Comparison of ENCODE assay signal across 1 cellular context in the genomic region with DNA sequence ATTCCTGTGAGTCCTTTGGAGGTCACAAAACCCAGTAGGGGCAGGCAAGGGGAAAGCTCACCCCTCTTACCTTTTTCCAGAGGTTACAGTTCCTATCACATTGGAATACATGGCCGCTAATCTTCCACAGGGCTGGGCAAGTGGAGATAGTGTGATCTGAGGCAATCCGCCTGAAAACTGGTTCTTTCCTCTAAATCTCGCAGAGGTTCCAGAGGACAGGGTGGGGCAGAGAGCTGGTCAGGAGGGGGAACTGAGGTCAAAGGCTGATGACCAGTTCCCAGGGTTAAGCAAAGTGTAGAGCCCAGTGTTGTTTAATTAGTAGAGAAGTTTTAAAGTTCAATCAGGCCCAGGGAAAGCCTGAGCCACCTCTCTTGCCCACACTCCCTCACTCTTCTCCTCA.
TF ChIP-seq lines count a peak whose summit lies in the region.

A gene (minus strand): TSS at position 179 of the 400 bp plus-strand sequence. CDS start 68 bp downstream, at position 111.

TF ChIP-seq in HepG2, 621 proteins besides CTCF, POLR2A, EP300 and RAD21 (continued from another document and continues in another):
- TF ChIP-seq, protein P1, sequence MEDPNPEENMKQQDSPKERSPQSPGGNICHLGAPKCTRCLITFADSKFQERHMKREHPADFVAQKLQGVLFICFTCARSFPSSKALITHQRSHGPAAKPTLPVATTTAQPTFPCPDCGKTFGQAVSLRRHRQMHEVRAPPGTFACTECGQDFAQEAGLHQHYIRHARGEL (CRISPR knock-in tag; IDR thresholded peaks at IDR 0.05): no peak
- no peak for TF ChIP-seq RFX1 (IDR thresholded peaks at IDR 0.05)
- no peak for TF ChIP-seq ZNF274 (CRISPR knock-in tag; IDR thresholded peaks at IDR 0.05)
- TF ChIP-seq RNF2 (conservative IDR thresholded peaks at IDR 0.05; ENCODE audit: low read depth): no peak
- TF ChIP-seq, protein P2, sequence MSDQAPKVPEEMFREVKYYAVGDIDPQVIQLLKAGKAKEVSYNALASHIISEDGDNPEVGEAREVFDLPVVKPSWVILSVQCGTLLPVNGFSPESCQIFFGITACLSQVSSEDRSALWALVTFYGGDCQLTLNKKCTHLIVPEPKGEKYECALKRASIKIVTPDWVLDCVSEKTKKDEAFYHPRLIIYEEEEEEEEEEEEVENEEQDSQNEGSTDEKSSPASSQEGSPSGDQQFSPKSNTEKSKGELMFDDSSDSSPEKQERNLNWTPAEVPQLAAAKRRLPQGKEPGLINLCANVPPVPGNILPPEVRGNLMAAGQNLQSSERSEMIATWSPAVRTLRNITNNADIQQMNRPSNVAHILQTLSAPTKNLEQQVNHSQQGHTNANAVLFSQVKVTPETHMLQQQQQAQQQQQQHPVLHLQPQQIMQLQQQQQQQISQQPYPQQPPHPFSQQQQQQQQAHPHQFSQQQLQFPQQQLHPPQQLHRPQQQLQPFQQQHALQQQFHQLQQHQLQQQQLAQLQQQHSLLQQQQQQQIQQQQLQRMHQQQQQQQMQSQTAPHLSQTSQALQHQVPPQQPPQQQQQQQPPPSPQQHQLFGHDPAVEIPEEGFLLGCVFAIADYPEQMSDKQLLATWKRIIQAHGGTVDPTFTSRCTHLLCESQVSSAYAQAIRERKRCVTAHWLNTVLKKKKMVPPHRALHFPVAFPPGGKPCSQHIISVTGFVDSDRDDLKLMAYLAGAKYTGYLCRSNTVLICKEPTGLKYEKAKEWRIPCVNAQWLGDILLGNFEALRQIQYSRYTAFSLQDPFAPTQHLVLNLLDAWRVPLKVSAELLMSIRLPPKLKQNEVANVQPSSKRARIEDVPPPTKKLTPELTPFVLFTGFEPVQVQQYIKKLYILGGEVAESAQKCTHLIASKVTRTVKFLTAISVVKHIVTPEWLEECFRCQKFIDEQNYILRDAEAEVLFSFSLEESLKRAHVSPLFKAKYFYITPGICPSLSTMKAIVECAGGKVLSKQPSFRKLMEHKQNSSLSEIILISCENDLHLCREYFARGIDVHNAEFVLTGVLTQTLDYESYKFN (CRISPR knock-in tag; conservative IDR thresholded peaks at IDR 0.05): peak; percentile 80
- TF ChIP-seq FOXC1 (CRISPR knock-in tag; IDR thresholded peaks at IDR 0.05; ENCODE audit: borderline replicate concordance): no peak; the same call in 1 of the 2 replicates
- no peak for TF ChIP-seq NFRKB (IDR thresholded peaks at IDR 0.05)
- TF ChIP-seq ZSCAN31 (CRISPR knock-in tag; IDR thresholded peaks at IDR 0.05; ENCODE audit: low read depth): peak; percentile 64; the same call in 1 of the 2 replicates
- TF ChIP-seq RFXAP (CRISPR knock-in tag; IDR thresholded peaks at IDR 0.05; ENCODE audit: borderline replicate concordance): peak; percentile 41; the same call in 1 of the 2 replicates
- no peak for TF ChIP-seq ZFP62 (CRISPR knock-in tag; IDR thresholded peaks at IDR 0.05)
- no peak for TF ChIP-seq NPAS2 (CRISPR knock-in tag; IDR thresholded peaks at IDR 0.05; ENCODE audit: borderline replicate concordance)
- TF ChIP-seq, protein P3, sequence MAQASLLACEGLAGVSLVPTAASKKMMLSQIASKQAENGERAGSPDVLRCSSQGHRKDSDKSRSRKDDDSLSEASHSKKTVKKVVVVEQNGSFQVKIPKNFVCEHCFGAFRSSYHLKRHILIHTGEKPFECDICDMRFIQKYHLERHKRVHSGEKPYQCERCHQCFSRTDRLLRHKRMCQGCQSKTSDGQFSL (CRISPR knock-in tag; IDR thresholded peaks at IDR 0.05): no peak
- 0 out of 2 replicates have a peak, but pooled peaks have one; percentile 34 for TF ChIP-seq FOXO1 (CRISPR knock-in tag; IDR thresholded peaks at IDR 0.05)
- TF ChIP-seq ZNF672 (CRISPR knock-in tag; IDR thresholded peaks at IDR 0.05): no peak
- TF ChIP-seq, protein P4, sequence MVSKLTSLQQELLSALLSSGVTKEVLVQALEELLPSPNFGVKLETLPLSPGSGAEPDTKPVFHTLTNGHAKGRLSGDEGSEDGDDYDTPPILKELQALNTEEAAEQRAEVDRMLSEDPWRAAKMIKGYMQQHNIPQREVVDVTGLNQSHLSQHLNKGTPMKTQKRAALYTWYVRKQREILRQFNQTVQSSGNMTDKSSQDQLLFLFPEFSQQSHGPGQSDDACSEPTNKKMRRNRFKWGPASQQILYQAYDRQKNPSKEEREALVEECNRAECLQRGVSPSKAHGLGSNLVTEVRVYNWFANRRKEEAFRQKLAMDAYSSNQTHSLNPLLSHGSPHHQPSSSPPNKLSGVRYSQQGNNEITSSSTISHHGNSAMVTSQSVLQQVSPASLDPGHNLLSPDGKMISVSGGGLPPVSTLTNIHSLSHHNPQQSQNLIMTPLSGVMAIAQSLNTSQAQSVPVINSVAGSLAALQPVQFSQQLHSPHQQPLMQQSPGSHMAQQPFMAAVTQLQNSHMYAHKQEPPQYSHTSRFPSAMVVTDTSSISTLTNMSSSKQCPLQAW (CRISPR knock-in tag; IDR thresholded peaks at IDR 0.05): peak; percentile 48; the same call in 1 of the 2 replicates
- TF ChIP-seq MIER2 (CRISPR knock-in tag; IDR thresholded peaks at IDR 0.05): no peak
- no peak for TF ChIP-seq ZBTB7A (CRISPR knock-in tag; IDR thresholded peaks at IDR 0.05)
- peak; percentile 78; the same call in 1 of the 2 replicates for TF ChIP-seq NCOR1 (IDR thresholded peaks at IDR 0.05; ENCODE audit: borderline replicate concordance, low read length)
- no peak for TF ChIP-seq MTA1 (CRISPR knock-in tag; IDR thresholded peaks at IDR 0.05; ENCODE audit: borderline replicate concordance)
- TF ChIP-seq, protein P5, sequence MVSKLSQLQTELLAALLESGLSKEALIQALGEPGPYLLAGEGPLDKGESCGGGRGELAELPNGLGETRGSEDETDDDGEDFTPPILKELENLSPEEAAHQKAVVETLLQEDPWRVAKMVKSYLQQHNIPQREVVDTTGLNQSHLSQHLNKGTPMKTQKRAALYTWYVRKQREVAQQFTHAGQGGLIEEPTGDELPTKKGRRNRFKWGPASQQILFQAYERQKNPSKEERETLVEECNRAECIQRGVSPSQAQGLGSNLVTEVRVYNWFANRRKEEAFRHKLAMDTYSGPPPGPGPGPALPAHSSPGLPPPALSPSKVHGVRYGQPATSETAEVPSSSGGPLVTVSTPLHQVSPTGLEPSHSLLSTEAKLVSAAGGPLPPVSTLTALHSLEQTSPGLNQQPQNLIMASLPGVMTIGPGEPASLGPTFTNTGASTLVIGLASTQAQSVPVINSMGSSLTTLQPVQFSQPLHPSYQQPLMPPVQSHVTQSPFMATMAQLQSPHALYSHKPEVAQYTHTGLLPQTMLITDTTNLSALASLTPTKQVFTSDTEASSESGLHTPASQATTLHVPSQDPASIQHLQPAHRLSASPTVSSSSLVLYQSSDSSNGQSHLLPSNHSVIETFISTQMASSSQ (IDR thresholded peaks at IDR 0.05; ENCODE audit: low read depth): no peak
- TF ChIP-seq, protein P5 (CRISPR knock-in tag; IDR thresholded peaks at IDR 0.05; ENCODE audit: borderline replicate concordance): no peak
- TF ChIP-seq, protein P6, sequence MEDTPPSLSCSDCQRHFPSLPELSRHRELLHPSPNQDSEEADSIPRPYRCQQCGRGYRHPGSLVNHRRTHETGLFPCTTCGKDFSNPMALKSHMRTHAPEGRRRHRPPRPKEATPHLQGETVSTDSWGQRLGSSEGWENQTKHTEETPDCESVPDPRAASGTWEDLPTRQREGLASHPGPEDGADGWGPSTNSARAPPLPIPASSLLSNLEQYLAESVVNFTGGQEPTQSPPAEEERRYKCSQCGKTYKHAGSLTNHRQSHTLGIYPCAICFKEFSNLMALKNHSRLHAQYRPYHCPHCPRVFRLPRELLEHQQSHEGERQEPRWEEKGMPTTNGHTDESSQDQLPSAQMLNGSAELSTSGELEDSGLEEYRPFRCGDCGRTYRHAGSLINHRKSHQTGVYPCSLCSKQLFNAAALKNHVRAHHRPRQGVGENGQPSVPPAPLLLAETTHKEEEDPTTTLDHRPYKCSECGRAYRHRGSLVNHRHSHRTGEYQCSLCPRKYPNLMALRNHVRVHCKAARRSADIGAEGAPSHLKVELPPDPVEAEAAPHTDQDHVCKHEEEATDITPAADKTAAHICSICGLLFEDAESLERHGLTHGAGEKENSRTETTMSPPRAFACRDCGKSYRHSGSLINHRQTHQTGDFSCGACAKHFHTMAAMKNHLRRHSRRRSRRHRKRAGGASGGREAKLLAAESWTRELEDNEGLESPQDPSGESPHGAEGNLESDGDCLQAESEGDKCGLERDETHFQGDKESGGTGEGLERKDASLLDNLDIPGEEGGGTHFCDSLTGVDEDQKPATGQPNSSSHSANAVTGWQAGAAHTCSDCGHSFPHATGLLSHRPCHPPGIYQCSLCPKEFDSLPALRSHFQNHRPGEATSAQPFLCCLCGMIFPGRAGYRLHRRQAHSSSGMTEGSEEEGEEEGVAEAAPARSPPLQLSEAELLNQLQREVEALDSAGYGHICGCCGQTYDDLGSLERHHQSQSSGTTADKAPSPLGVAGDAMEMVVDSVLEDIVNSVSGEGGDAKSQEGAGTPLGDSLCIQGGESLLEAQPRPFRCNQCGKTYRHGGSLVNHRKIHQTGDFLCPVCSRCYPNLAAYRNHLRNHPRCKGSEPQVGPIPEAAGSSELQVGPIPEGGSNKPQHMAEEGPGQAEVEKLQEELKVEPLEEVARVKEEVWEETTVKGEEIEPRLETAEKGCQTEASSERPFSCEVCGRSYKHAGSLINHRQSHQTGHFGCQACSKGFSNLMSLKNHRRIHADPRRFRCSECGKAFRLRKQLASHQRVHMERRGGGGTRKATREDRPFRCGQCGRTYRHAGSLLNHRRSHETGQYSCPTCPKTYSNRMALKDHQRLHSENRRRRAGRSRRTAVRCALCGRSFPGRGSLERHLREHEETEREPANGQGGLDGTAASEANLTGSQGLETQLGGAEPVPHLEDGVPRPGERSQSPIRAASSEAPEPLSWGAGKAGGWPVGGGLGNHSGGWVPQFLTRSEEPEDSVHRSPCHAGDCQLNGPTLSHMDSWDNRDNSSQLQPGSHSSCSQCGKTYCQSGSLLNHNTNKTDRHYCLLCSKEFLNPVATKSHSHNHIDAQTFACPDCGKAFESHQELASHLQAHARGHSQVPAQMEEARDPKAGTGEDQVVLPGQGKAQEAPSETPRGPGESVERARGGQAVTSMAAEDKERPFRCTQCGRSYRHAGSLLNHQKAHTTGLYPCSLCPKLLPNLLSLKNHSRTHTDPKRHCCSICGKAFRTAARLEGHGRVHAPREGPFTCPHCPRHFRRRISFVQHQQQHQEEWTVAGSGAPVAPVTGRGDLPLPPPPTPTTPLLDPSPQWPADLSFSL (CRISPR knock-in tag; IDR thresholded peaks at IDR 0.05): no peak
- TF ChIP-seq ZMAT3 (CRISPR knock-in tag; conservative IDR thresholded peaks at IDR 0.05): peak; percentile 66; the same call in 1 of the 2 replicates
- TF ChIP-seq AHR (CRISPR knock-in tag; IDR thresholded peaks at IDR 0.05): no peak
- no peak for TF ChIP-seq NFYB (CRISPR knock-in tag; IDR thresholded peaks at IDR 0.05)
- TF ChIP-seq, protein P7, sequence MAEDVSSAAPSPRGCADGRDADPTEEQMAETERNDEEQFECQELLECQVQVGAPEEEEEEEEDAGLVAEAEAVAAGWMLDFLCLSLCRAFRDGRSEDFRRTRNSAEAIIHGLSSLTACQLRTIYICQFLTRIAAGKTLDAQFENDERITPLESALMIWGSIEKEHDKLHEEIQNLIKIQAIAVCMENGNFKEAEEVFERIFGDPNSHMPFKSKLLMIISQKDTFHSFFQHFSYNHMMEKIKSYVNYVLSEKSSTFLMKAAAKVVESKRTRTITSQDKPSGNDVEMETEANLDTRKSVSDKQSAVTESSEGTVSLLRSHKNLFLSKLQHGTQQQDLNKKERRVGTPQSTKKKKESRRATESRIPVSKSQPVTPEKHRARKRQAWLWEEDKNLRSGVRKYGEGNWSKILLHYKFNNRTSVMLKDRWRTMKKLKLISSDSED (CRISPR knock-in tag; IDR thresholded peaks at IDR 0.05): no peak
- no peak for TF ChIP-seq ZNF850 (CRISPR knock-in tag; conservative IDR thresholded peaks at IDR 0.05)
- TF ChIP-seq KLF6 (CRISPR knock-in tag; IDR thresholded peaks at IDR 0.05): no peak
- TF ChIP-seq, protein P8, sequence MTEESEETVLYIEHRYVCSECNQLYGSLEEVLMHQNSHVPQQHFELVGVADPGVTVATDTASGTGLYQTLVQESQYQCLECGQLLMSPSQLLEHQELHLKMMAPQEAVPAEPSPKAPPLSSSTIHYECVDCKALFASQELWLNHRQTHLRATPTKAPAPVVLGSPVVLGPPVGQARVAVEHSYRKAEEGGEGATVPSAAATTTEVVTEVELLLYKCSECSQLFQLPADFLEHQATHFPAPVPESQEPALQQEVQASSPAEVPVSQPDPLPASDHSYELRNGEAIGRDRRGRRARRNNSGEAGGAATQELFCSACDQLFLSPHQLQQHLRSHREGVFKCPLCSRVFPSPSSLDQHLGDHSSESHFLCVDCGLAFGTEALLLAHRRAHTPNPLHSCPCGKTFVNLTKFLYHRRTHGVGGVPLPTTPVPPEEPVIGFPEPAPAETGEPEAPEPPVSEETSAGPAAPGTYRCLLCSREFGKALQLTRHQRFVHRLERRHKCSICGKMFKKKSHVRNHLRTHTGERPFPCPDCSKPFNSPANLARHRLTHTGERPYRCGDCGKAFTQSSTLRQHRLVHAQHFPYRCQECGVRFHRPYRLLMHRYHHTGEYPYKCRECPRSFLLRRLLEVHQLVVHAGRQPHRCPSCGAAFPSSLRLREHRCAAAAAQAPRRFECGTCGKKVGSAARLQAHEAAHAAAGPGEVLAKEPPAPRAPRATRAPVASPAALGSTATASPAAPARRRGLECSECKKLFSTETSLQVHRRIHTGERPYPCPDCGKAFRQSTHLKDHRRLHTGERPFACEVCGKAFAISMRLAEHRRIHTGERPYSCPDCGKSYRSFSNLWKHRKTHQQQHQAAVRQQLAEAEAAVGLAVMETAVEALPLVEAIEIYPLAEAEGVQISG (CRISPR knock-in tag; IDR thresholded peaks at IDR 0.05): peak; percentile 23
- TF ChIP-seq ZNF234 (CRISPR knock-in tag; conservative IDR thresholded peaks at IDR 0.05): no peak
- TF ChIP-seq KLF11 (CRISPR knock-in tag; IDR thresholded peaks at IDR 0.05): no peak
- no peak for TF ChIP-seq KLF15 (CRISPR knock-in tag; IDR thresholded peaks at IDR 0.05; ENCODE audit: borderline replicate concordance)
- TF ChIP-seq FOXK2 (IDR thresholded peaks at IDR 0.05): no peak
